1 cellular context compared by ENCODE assay signal in the genomic region with DNA sequence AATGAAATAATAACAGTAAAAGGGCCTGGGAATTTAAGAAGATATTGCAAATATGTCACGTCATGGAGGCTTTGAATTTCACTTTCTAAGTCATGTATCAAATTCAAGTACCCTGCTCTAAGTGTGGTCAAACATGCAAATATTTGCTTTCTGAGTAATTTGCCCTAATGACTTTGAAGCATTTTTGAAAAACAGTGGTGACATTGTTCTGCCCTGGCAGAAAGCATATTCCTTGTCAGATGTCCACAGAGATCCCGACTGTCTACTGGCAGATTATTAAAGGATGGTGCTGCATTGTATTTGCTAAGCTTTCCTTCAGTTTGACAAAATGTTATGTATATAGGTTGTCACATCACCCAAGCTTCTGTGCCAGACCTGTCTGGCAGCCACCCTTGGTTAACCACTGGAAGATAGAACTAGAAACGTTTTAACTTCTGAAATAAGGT.
TF ChIP-seq lines count a peak whose summit lies in the region.

No MANE protein-coding gene starts in this region.

TF ChIP-seq in HepG2, 621 proteins besides CTCF, POLR2A, EP300 and RAD21 (continued from another document and continues in another):
- TF ChIP-seq NR1H2 (CRISPR knock-in tag; IDR thresholded peaks at IDR 0.05; ENCODE audit: borderline replicate concordance, low read depth) (no peak), MATR3 (CRISPR knock-in tag; IDR thresholded peaks at IDR 0.05) (no peak), STAT5B (CRISPR knock-in tag; IDR thresholded peaks at IDR 0.05) (no peak), ZNF317 (CRISPR knock-in tag; IDR thresholded peaks at IDR 0.05) (no peak), JUND (CRISPR knock-in tag; IDR thresholded peaks at IDR 0.05) (peak; percentile 62; the same call in 1 of the 2 replicates), TEAD2 (CRISPR knock-in tag; IDR thresholded peaks at IDR 0.05) (no peak), KLF6 (CRISPR knock-in tag; IDR thresholded peaks at IDR 0.05) (0 out of 2 replicates have a peak, but pooled peaks have one; percentile 33), GLI4 (CRISPR knock-in tag; IDR thresholded peaks at IDR 0.05; ENCODE audit: borderline replicate concordance) (no peak), KDM6A (CRISPR knock-in tag; IDR thresholded peaks at IDR 0.05; ENCODE audit: low read depth) (no peak), ZNF543 (CRISPR knock-in tag; IDR thresholded peaks at IDR 0.05) (no peak), ZNF598 (CRISPR knock-in tag; IDR thresholded peaks at IDR 0.05; ENCODE audit: borderline replicate concordance) (no peak), DMAP1 (CRISPR knock-in tag; IDR thresholded peaks at IDR 0.05) (peak; percentile 61; the same call in 1 of the 2 replicates), STAG1 (CRISPR knock-in tag; IDR thresholded peaks at IDR 0.05) (peak; percentile 2; the same call in 1 of the 2 replicates), ZMYM2 (CRISPR knock-in tag; IDR thresholded peaks at IDR 0.05) (no peak), ATF1 (CRISPR knock-in tag; IDR thresholded peaks at IDR 0.05) (peak; percentile 71; the same call in 1 of the 2 replicates), ZNF670 (CRISPR knock-in tag; IDR thresholded peaks at IDR 0.05; ENCODE audit: borderline replicate concordance) (no peak), ZNF383 (CRISPR knock-in tag; IDR thresholded peaks at IDR 0.05; ENCODE audit: borderline replicate concordance) (no peak), TEAD3 (CRISPR knock-in tag; optimal IDR thresholded peaks at IDR 0.05; ENCODE audit: borderline replicate concordance) (peak; percentile 90), ZNF496 (CRISPR knock-in tag; IDR thresholded peaks at IDR 0.05; ENCODE audit: insufficient replicate concordance) (no peak)
- TF ChIP-seq, protein P1, sequence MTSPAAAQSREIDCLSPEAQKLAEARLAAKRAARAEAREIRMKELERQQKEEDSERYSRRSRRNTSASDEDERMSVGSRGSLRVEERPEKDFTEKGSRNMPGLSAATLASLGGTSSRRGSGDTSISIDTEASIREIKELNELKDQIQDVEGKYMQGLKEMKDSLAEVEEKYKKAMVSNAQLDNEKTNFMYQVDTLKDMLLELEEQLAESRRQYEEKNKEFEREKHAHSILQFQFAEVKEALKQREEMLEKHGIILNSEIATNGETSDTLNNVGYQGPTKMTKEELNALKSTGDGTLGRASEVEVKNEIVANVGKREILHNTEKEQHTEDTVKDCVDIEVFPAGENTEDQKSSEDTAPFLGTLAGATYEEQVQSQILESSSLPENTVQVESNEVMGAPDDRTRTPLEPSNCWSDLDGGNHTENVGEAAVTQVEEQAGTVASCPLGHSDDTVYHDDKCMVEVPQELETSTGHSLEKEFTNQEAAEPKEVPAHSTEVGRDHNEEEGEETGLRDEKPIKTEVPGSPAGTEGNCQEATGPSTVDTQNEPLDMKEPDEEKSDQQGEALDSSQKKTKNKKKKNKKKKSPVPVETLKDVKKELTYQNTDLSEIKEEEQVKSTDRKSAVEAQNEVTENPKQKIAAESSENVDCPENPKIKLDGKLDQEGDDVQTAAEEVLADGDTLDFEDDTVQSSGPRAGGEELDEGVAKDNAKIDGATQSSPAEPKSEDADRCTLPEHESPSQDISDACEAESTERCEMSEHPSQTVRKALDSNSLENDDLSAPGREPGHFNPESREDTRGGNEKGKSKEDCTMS (CRISPR knock-in tag; conservative IDR thresholded peaks at IDR 0.05) = no peak
- TF ChIP-seq, protein P2, sequence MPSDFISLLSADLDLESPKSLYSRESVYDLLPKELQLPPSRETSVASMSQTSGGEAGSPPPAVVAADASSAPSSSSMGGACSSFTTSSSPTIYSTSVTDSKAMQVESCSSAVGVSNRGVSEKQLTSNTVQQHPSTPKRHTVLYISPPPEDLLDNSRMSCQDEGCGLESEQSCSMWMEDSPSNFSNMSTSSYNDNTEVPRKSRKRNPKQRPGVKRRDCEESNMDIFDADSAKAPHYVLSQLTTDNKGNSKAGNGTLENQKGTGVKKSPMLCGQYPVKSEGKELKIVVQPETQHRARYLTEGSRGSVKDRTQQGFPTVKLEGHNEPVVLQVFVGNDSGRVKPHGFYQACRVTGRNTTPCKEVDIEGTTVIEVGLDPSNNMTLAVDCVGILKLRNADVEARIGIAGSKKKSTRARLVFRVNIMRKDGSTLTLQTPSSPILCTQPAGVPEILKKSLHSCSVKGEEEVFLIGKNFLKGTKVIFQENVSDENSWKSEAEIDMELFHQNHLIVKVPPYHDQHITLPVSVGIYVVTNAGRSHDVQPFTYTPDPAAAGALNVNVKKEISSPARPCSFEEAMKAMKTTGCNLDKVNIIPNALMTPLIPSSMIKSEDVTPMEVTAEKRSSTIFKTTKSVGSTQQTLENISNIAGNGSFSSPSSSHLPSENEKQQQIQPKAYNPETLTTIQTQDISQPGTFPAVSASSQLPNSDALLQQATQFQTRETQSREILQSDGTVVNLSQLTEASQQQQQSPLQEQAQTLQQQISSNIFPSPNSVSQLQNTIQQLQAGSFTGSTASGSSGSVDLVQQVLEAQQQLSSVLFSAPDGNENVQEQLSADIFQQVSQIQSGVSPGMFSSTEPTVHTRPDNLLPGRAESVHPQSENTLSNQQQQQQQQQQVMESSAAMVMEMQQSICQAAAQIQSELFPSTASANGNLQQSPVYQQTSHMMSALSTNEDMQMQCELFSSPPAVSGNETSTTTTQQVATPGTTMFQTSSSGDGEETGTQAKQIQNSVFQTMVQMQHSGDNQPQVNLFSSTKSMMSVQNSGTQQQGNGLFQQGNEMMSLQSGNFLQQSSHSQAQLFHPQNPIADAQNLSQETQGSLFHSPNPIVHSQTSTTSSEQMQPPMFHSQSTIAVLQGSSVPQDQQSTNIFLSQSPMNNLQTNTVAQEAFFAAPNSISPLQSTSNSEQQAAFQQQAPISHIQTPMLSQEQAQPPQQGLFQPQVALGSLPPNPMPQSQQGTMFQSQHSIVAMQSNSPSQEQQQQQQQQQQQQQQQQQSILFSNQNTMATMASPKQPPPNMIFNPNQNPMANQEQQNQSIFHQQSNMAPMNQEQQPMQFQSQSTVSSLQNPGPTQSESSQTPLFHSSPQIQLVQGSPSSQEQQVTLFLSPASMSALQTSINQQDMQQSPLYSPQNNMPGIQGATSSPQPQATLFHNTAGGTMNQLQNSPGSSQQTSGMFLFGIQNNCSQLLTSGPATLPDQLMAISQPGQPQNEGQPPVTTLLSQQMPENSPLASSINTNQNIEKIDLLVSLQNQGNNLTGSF (CRISPR knock-in tag; IDR thresholded peaks at IDR 0.05) = no peak
- TF ChIP-seq, protein P3, sequence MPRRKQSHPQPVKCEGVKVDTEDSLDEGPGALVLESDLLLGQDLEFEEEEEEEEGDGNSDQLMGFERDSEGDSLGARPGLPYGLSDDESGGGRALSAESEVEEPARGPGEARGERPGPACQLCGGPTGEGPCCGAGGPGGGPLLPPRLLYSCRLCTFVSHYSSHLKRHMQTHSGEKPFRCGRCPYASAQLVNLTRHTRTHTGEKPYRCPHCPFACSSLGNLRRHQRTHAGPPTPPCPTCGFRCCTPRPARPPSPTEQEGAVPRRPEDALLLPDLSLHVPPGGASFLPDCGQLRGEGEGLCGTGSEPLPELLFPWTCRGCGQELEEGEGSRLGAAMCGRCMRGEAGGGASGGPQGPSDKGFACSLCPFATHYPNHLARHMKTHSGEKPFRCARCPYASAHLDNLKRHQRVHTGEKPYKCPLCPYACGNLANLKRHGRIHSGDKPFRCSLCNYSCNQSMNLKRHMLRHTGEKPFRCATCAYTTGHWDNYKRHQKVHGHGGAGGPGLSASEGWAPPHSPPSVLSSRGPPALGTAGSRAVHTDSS (CRISPR knock-in tag; conservative IDR thresholded peaks at IDR 0.05) = no peak
- TF ChIP-seq, protein P4, sequence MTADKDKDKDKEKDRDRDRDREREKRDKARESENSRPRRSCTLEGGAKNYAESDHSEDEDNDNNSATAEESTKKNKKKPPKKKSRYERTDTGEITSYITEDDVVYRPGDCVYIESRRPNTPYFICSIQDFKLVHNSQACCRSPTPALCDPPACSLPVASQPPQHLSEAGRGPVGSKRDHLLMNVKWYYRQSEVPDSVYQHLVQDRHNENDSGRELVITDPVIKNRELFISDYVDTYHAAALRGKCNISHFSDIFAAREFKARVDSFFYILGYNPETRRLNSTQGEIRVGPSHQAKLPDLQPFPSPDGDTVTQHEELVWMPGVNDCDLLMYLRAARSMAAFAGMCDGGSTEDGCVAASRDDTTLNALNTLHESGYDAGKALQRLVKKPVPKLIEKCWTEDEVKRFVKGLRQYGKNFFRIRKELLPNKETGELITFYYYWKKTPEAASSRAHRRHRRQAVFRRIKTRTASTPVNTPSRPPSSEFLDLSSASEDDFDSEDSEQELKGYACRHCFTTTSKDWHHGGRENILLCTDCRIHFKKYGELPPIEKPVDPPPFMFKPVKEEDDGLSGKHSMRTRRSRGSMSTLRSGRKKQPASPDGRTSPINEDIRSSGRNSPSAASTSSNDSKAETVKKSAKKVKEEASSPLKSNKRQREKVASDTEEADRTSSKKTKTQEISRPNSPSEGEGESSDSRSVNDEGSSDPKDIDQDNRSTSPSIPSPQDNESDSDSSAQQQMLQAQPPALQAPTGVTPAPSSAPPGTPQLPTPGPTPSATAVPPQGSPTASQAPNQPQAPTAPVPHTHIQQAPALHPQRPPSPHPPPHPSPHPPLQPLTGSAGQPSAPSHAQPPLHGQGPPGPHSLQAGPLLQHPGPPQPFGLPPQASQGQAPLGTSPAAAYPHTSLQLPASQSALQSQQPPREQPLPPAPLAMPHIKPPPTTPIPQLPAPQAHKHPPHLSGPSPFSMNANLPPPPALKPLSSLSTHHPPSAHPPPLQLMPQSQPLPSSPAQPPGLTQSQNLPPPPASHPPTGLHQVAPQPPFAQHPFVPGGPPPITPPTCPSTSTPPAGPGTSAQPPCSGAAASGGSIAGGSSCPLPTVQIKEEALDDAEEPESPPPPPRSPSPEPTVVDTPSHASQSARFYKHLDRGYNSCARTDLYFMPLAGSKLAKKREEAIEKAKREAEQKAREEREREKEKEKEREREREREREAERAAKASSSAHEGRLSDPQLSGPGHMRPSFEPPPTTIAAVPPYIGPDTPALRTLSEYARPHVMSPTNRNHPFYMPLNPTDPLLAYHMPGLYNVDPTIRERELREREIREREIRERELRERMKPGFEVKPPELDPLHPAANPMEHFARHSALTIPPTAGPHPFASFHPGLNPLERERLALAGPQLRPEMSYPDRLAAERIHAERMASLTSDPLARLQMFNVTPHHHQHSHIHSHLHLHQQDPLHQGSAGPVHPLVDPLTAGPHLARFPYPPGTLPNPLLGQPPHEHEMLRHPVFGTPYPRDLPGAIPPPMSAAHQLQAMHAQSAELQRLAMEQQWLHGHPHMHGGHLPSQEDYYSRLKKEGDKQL (CRISPR knock-in tag; IDR thresholded peaks at IDR 0.05; ENCODE audit: low read depth) = peak; percentile 93
- TF ChIP-seq, protein P5, sequence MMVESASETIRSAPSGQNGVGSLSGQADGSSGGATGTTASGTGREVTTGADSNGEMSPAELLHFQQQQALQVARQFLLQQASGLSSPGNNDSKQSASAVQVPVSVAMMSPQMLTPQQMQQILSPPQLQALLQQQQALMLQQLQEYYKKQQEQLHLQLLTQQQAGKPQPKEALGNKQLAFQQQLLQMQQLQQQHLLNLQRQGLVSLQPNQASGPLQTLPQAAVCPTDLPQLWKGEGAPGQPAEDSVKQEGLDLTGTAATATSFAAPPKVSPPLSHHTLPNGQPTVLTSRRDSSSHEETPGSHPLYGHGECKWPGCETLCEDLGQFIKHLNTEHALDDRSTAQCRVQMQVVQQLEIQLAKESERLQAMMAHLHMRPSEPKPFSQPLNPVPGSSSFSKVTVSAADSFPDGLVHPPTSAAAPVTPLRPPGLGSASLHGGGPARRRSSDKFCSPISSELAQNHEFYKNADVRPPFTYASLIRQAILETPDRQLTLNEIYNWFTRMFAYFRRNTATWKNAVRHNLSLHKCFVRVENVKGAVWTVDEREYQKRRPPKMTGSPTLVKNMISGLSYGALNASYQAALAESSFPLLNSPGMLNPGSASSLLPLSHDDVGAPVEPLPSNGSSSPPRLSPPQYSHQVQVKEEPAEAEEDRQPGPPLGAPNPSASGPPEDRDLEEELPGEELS (CRISPR knock-in tag; IDR thresholded peaks at IDR 0.05) = peak; percentile 87
- TF ChIP-seq, protein P6, sequence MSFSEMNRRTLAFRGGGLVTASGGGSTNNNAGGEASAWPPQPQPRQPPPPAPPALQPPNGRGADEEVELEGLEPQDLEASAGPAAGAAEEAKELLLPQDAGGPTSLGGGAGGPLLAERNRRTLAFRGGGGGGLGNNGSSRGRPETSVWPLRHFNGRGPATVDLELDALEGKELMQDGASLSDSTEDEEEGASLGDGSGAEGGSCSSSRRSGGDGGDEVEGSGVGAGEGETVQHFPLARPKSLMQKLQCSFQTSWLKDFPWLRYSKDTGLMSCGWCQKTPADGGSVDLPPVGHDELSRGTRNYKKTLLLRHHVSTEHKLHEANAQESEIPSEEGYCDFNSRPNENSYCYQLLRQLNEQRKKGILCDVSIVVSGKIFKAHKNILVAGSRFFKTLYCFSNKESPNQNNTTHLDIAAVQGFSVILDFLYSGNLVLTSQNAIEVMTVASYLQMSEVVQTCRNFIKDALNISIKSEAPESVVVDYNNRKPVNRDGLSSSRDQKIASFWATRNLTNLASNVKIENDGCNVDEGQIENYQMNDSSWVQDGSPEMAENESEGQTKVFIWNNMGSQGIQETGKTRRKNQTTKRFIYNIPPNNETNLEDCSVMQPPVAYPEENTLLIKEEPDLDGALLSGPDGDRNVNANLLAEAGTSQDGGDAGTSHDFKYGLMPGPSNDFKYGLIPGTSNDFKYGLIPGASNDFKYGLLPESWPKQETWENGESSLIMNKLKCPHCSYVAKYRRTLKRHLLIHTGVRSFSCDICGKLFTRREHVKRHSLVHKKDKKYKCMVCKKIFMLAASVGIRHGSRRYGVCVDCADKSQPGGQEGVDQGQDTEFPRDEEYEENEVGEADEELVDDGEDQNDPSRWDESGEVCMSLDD (CRISPR knock-in tag; IDR thresholded peaks at IDR 0.05; ENCODE audit: borderline replicate concordance) = no peak
- TF ChIP-seq, protein P7, sequence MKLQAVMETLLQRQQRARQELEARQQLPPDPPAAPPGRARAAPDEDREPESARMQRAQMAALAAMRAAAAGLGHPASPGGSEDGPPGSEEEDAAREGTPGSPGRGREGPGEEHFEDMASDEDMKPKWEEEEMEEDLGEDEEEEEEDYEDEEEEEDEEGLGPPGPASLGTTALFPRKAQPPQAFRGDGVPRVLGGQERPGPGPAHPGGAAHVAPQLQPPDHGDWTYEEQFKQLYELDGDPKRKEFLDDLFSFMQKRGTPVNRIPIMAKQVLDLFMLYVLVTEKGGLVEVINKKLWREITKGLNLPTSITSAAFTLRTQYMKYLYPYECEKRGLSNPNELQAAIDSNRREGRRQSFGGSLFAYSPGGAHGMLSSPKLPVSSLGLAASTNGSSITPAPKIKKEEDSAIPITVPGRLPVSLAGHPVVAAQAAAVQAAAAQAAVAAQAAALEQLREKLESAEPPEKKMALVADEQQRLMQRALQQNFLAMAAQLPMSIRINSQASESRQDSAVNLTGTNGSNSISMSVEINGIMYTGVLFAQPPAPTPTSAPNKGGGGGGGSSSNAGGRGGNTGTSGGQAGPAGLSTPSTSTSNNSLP (IDR thresholded peaks at IDR 0.05; ENCODE audit: low read depth, low read length) = peak; percentile 90
